Comparison of ENCODE assay signal across 1 cellular context in genomic region chr17:81712468-81713003, GRCh38.
TF ChIP-seq lines count a peak whose summit lies in the region.

No MANE protein-coding gene starts in this region.

TF ChIP-seq in K562, 482 proteins besides CTCF, POLR2A, EP300 and RAD21 (continues in another document):
- TF ChIP-seq DIDO1 (tag; IDR thresholded peaks at IDR 0.05; ENCODE audit: low read depth) (no peak), ZNF354B (CRISPR knock-in tag; IDR thresholded peaks at IDR 0.05) (no peak), DEAF1 (CRISPR knock-in tag; IDR thresholded peaks at IDR 0.05) (no peak), DACH1 (IDR thresholded peaks at IDR 0.05; ENCODE audit: partially characterized antibody) (no peak), ZKSCAN8 (CRISPR knock-in tag; IDR thresholded peaks at IDR 0.05) (no peak), HDAC1 (IDR thresholded peaks at IDR 0.05) (no peak), ZNF224 (CRISPR knock-in tag; IDR thresholded peaks at IDR 0.05) (no peak), NR0B1 (IDR thresholded peaks at IDR 0.05; ENCODE audit: partially characterized antibody) (no peak), CHCHD3 (CRISPR knock-in tag; IDR thresholded peaks at IDR 0.05) (no peak), ZEB2 (IDR thresholded peaks at IDR 0.05) (no peak), U2AF1 (optimal IDR thresholded peaks at IDR 0.05; ENCODE audit: low read depth, low read length) (peak; percentile 76), CREB5 (CRISPR knock-in tag; IDR thresholded peaks at IDR 0.05) (no peak), EZH2 (IDR thresholded peaks at IDR 0.05; ENCODE audit: borderline replicate concordance, low read depth, low read length) (no peak), MBD1 (CRISPR knock-in tag; IDR thresholded peaks at IDR 0.05) (no peak), HDGF (IDR thresholded peaks at IDR 0.05) (no peak), ZNF311 (CRISPR knock-in tag; IDR thresholded peaks at IDR 0.05) (no peak), ZFP36 (IDR thresholded peaks at IDR 0.05; ENCODE audit: low read depth, low read length, partially characterized antibody) (peak; percentile 83), HNRNPUL1 (IDR thresholded peaks at IDR 0.05; ENCODE audit: low read length) (peak; percentile 82; the same call in 1 of the 2 replicates), RBM22 (IDR thresholded peaks at IDR 0.05; ENCODE audit: low read depth, low read length, poor library complexity, severe bottlenecking) (peak; percentile 46), ELF4 (CRISPR knock-in tag; IDR thresholded peaks at IDR 0.05) (no peak), POLR2AphosphoS5 (IDR thresholded peaks at IDR 0.05; ENCODE audit: control insufficient read depth, insufficient read depth, low read depth, low read length) (no peak), ZC3H8 (IDR thresholded peaks at IDR 0.05) (no peak), CEBPG (CRISPR knock-in tag; IDR thresholded peaks at IDR 0.05) (no peak), CEBPG (tag; conservative IDR thresholded peaks at IDR 0.05 in 1 of 2, IDR thresholded peaks at IDR 0.05 in 1 of 2) (no peak), ELK1 (CRISPR knock-in tag; IDR thresholded peaks at IDR 0.05) (no peak), NFYB (IDR thresholded peaks at IDR 0.05; ENCODE audit: extremely low read depth, insufficient read length) (no peak), KAT8 (IDR thresholded peaks at IDR 0.05; ENCODE audit: low read depth) (no peak), ESRRA (IDR thresholded peaks at IDR 0.05; ENCODE audit: borderline replicate concordance, low read depth) (peak; percentile 66), ZNF408 (CRISPR knock-in tag; IDR thresholded peaks at IDR 0.05; ENCODE audit: low read depth) (no peak), RBM34 (IDR thresholded peaks at IDR 0.05; ENCODE audit: borderline replicate concordance, insufficient read depth, low read length) (no peak), CBFA2T2 (conservative IDR thresholded peaks at IDR 0.05) (no peak), TSHZ1 (CRISPR knock-in tag; IDR thresholded peaks at IDR 0.05) (no peak), SAFB2 (IDR thresholded peaks at IDR 0.05; ENCODE audit: borderline replicate concordance, low read depth, low read length, severe bottlenecking) (no peak), SRSF3 (IDR thresholded peaks at IDR 0.05; ENCODE audit: insufficient read depth, low read length) (no peak), ZNF445 (CRISPR knock-in tag; IDR thresholded peaks at IDR 0.05; ENCODE audit: low read depth) (no peak), SMAD4 (CRISPR knock-in tag; conservative IDR thresholded peaks at IDR 0.05) (no peak), LARP7 (IDR thresholded peaks at IDR 0.05) (no peak), RUNX1 (IDR thresholded peaks at IDR 0.05; ENCODE audit: low read depth) (no peak), RBM17 (IDR thresholded peaks at IDR 0.05; ENCODE audit: borderline replicate concordance, low read depth, low read length) (no peak), ZKSCAN1 (IDR thresholded peaks at IDR 0.05; ENCODE audit: low read depth, low read length) (no peak)
- TF ChIP-seq, protein P1, sequence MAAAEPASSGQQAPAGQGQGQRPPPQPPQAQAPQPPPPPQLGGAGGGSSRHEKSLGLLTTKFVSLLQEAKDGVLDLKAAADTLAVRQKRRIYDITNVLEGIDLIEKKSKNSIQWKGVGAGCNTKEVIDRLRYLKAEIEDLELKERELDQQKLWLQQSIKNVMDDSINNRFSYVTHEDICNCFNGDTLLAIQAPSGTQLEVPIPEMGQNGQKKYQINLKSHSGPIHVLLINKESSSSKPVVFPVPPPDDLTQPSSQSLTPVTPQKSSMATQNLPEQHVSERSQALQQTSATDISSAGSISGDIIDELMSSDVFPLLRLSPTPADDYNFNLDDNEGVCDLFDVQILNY (CRISPR knock-in tag; IDR thresholded peaks at IDR 0.05), result 0 out of 2 replicates have a peak, but pooled peaks have one; percentile 44
- TF ChIP-seq, protein P2, sequence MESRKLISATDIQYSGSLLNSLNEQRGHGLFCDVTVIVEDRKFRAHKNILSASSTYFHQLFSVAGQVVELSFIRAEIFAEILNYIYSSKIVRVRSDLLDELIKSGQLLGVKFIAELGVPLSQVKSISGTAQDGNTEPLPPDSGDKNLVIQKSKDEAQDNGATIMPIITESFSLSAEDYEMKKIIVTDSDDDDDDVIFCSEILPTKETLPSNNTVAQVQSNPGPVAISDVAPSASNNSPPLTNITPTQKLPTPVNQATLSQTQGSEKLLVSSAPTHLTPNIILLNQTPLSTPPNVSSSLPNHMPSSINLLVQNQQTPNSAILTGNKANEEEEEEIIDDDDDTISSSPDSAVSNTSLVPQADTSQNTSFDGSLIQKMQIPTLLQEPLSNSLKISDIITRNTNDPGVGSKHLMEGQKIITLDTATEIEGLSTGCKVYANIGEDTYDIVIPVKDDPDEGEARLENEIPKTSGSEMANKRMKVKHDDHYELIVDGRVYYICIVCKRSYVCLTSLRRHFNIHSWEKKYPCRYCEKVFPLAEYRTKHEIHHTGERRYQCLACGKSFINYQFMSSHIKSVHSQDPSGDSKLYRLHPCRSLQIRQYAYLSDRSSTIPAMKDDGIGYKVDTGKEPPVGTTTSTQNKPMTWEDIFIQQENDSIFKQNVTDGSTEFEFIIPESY (CRISPR knock-in tag; IDR thresholded peaks at IDR 0.05), result no peak
- TF ChIP-seq, protein P3, sequence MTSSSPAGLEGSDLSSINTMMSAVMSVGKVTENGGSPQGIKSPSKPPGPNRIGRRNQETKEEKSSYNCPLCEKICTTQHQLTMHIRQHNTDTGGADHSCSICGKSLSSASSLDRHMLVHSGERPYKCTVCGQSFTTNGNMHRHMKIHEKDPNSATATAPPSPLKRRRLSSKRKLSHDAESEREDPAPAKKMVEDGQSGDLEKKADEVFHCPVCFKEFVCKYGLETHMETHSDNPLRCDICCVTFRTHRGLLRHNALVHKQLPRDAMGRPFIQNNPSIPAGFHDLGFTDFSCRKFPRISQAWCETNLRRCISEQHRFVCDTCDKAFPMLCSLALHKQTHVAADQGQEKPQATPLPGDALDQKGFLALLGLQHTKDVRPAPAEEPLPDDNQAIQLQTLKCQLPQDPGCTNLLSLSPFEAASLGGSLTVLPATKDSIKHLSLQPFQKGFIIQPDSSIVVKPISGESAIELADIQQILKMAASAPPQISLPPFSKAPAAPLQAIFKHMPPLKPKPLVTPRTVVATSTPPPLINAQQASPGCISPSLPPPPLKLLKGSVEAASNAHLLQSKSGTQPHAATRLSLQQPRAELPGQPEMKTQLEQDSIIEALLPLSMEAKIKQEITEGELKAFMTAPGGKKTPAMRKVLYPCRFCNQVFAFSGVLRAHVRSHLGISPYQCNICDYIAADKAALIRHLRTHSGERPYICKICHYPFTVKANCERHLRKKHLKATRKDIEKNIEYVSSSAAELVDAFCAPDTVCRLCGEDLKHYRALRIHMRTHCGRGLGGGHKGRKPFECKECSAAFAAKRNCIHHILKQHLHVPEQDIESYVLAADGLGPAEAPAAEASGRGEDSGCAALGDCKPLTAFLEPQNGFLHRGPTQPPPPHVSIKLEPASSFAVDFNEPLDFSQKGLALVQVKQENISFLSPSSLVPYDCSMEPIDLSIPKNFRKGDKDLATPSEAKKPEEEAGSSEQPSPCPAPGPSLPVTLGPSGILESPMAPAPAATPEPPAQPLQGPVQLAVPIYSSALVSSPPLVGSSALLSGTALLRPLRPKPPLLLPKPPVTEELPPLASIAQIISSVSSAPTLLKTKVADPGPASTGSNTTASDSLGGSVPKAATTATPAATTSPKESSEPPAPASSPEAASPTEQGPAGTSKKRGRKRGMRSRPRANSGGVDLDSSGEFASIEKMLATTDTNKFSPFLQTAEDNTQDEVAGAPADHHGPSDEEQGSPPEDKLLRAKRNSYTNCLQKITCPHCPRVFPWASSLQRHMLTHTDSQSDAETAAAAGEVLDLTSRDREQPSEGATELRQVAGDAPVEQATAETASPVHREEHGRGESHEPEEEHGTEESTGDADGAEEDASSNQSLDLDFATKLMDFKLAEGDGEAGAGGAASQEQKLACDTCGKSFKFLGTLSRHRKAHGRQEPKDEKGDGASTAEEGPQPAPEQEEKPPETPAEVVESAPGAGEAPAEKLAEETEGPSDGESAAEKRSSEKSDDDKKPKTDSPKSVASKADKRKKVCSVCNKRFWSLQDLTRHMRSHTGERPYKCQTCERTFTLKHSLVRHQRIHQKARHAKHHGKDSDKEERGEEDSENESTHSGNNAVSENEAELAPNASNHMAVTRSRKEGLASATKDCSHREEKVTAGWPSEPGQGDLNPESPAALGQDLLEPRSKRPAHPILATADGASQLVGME (CRISPR knock-in tag; IDR thresholded peaks at IDR 0.05), result no peak
- TF ChIP-seq, protein P4, sequence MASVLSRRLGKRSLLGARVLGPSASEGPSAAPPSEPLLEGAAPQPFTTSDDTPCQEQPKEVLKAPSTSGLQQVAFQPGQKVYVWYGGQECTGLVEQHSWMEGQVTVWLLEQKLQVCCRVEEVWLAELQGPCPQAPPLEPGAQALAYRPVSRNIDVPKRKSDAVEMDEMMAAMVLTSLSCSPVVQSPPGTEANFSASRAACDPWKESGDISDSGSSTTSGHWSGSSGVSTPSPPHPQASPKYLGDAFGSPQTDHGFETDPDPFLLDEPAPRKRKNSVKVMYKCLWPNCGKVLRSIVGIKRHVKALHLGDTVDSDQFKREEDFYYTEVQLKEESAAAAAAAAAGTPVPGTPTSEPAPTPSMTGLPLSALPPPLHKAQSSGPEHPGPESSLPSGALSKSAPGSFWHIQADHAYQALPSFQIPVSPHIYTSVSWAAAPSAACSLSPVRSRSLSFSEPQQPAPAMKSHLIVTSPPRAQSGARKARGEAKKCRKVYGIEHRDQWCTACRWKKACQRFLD (CRISPR knock-in tag; IDR thresholded peaks at IDR 0.05), result no peak
